In the genomic region with DNA sequence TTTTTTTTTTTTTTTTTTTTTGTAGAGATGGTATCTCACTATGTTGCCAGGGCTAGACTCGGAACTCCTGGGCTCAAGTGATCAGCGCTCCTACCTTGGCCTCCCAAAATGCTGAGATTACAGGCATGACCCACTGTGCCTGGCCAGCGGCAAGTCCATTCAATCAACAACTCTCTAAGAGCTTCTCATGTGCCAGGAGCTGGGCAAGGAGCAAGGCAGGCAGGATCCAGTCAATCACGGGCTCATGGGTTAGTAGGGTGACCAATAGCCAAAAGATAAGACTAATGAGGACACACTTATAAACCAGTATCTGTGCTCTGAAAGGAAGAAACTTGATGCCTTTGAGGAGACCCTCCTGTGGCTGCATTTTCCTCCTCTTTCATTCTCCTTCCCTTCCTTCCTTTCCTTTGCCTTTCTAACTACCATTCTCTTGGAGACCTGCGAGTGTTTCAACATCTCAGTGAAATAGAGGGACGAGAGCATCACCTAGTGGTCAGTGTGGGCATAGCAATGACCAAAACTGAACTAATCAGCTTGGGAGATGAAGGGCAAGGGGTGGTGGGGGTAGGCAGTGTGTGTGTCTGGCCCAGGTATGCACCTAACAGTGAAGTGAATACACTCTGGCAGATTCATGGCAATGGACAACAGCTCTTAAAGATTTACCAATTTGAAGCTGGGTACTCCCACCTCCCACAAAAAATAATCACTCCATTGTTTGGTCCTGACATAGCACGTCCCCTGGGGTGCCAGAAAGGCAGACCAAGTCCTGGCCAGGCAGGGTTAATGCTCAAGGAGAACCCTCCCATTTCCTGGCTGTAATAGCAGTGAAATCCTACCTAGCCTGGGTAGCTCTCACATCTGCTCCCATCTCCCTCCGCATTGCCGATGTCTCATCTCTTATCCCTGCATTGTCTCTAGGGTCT, we compare ENCODE assay signal across 1 cellular context.
A peak's percentile ranks its signal among the peaks of the same experiment; 100 is the strongest.
TF ChIP-seq lines count a peak whose summit lies in the region.

No MANE protein-coding gene starts in this region.

TF ChIP-seq in GM12878, 131 proteins besides CTCF, POLR2A, EP300 and RAD21 (continues in another document):
- TF ChIP-seq POU2F2 (IDR thresholded peaks at IDR 0.05; ENCODE audit: borderline replicate concordance, low read depth, low read length) (0 out of 3 replicates have a peak, but pooled peaks have one; percentile 9), TARDBP (IDR thresholded peaks at IDR 0.05; ENCODE audit: borderline replicate concordance) (no peak), MEF2B (IDR thresholded peaks at IDR 0.05; ENCODE audit: partially characterized antibody, poor library complexity, severe bottlenecking) (no peak), RAD51 (IDR thresholded peaks at IDR 0.05) (no peak), CHD2 (IDR thresholded peaks at IDR 0.05; ENCODE audit: borderline replicate concordance, low read depth, low read length) (no peak), KLF5 (IDR thresholded peaks at IDR 0.05; ENCODE audit: partially characterized antibody) (no peak), ZNF384 (IDR thresholded peaks at IDR 0.05; ENCODE audit: borderline replicate concordance, low read depth, low read length) (no peak; the same call in 1 of the 2 replicates), ZNF24 (IDR thresholded peaks at IDR 0.05) (no peak), BMI1 (IDR thresholded peaks at IDR 0.05; ENCODE audit: borderline replicate concordance) (no peak), BACH1 (IDR thresholded peaks at IDR 0.05; ENCODE audit: borderline replicate concordance) (no peak), SMC3 (IDR thresholded peaks at IDR 0.05; ENCODE audit: borderline replicate concordance, low read length) (peak; percentile 86), HDAC6 (IDR thresholded peaks at IDR 0.05; ENCODE audit: unreplicated experiment) (no peak), SREBF1 (IDR thresholded peaks at IDR 0.05; ENCODE audit: low read length) (no peak), SREBF2 (IDR thresholded peaks at IDR 0.05; ENCODE audit: low read length) (no peak), CHD4 (IDR thresholded peaks at IDR 0.05) (no peak), RB1 (IDR thresholded peaks at IDR 0.05; ENCODE audit: borderline replicate concordance) (peak; percentile 50; the same call in 1 of the 2 replicates), PAX5 (IDR thresholded peaks at IDR 0.05; ENCODE audit: borderline replicate concordance, low read depth, low read length) (no peak), MXI1 (IDR thresholded peaks at IDR 0.05; ENCODE audit: low read depth, low read length) (0 out of 2 replicates have a peak, but pooled peaks have one; percentile 36), NR2F1 (conservative IDR thresholded peaks at IDR 0.05) (no peak), RUNX3 (IDR thresholded peaks at IDR 0.05; ENCODE audit: low read length) (peak; percentile 45; the same call in 1 of the 2 replicates), GABPA (IDR thresholded peaks at IDR 0.05; ENCODE audit: low read depth) (no peak), SMARCA5 (IDR thresholded peaks at IDR 0.05) (peak; percentile 20; the same call in 1 of the 2 replicates), TBL1XR1 (IDR thresholded peaks at IDR 0.05; ENCODE audit: low read depth, low read length) (no peak), ZNF207 (IDR thresholded peaks at IDR 0.05; ENCODE audit: borderline replicate concordance) (no peak), POLR2AphosphoS5 (IDR thresholded peaks at IDR 0.05; ENCODE audit: low read length) (no peak), RELA (IDR thresholded peaks at IDR 0.05; ENCODE audit: borderline replicate concordance, partially characterized antibody) (peak; percentile 57), TAF1 (IDR thresholded peaks at IDR 0.05; ENCODE audit: borderline replicate concordance, low read depth, low read length) (no peak), SUZ12 (IDR thresholded peaks at IDR 0.05; ENCODE audit: unreplicated experiment) (no peak)
- TF ChIP-seq, protein P1, sequence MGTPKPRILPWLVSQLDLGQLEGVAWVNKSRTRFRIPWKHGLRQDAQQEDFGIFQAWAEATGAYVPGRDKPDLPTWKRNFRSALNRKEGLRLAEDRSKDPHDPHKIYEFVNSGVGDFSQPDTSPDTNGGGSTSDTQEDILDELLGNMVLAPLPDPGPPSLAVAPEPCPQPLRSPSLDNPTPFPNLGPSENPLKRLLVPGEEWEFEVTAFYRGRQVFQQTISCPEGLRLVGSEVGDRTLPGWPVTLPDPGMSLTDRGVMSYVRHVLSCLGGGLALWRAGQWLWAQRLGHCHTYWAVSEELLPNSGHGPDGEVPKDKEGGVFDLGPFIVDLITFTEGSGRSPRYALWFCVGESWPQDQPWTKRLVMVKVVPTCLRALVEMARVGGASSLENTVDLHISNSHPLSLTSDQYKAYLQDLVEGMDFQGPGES (IDR thresholded peaks at IDR 0.05): no peak
- TF ChIP-seq, protein P2, sequence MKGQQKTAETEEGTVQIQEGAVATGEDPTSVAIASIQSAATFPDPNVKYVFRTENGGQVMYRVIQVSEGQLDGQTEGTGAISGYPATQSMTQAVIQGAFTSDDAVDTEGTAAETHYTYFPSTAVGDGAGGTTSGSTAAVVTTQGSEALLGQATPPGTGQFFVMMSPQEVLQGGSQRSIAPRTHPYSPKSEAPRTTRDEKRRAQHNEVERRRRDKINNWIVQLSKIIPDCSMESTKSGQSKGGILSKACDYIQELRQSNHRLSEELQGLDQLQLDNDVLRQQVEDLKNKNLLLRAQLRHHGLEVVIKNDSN (IDR thresholded peaks at IDR 0.05; ENCODE audit: borderline replicate concordance, extremely low read length, insufficient read depth, low read depth, low read length): no peak
- TF ChIP-seq, protein P3, sequence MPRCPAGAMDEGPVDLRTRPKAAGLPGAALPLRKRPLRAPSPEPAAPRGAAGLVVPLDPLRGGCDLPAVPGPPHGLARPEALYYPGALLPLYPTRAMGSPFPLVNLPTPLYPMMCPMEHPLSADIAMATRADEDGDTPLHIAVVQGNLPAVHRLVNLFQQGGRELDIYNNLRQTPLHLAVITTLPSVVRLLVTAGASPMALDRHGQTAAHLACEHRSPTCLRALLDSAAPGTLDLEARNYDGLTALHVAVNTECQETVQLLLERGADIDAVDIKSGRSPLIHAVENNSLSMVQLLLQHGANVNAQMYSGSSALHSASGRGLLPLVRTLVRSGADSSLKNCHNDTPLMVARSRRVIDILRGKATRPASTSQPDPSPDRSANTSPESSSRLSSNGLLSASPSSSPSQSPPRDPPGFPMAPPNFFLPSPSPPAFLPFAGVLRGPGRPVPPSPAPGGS (IDR thresholded peaks at IDR 0.05; ENCODE audit: borderline replicate concordance, insufficient read depth, low read depth, low read length, poor library complexity, severe bottlenecking): no peak
- TF ChIP-seq, protein P4, sequence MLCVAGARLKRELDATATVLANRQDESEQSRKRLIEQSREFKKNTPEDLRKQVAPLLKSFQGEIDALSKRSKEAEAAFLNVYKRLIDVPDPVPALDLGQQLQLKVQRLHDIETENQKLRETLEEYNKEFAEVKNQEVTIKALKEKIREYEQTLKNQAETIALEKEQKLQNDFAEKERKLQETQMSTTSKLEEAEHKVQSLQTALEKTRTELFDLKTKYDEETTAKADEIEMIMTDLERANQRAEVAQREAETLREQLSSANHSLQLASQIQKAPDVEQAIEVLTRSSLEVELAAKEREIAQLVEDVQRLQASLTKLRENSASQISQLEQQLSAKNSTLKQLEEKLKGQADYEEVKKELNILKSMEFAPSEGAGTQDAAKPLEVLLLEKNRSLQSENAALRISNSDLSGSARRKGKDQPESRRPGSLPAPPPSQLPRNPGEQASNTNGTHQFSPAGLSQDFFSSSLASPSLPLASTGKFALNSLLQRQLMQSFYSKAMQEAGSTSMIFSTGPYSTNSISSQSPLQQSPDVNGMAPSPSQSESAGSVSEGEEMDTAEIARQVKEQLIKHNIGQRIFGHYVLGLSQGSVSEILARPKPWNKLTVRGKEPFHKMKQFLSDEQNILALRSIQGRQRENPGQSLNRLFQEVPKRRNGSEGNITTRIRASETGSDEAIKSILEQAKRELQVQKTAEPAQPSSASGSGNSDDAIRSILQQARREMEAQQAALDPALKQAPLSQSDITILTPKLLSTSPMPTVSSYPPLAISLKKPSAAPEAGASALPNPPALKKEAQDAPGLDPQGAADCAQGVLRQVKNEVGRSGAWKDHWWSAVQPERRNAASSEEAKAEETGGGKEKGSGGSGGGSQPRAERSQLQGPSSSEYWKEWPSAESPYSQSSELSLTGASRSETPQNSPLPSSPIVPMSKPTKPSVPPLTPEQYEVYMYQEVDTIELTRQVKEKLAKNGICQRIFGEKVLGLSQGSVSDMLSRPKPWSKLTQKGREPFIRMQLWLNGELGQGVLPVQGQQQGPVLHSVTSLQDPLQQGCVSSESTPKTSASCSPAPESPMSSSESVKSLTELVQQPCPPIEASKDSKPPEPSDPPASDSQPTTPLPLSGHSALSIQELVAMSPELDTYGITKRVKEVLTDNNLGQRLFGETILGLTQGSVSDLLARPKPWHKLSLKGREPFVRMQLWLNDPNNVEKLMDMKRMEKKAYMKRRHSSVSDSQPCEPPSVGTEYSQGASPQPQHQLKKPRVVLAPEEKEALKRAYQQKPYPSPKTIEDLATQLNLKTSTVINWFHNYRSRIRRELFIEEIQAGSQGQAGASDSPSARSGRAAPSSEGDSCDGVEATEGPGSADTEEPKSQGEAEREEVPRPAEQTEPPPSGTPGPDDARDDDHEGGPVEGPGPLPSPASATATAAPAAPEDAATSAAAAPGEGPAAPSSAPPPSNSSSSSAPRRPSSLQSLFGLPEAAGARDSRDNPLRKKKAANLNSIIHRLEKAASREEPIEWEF (IDR thresholded peaks at IDR 0.05; ENCODE audit: insufficient replicate concordance, low read depth, low read length): no peak
- TF ChIP-seq, protein P5, sequence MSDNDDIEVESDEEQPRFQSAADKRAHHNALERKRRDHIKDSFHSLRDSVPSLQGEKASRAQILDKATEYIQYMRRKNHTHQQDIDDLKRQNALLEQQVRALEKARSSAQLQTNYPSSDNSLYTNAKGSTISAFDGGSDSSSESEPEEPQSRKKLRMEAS (IDR thresholded peaks at IDR 0.05; ENCODE audit: low read depth, low read length): no peak
- TF ChIP-seq, protein P6, sequence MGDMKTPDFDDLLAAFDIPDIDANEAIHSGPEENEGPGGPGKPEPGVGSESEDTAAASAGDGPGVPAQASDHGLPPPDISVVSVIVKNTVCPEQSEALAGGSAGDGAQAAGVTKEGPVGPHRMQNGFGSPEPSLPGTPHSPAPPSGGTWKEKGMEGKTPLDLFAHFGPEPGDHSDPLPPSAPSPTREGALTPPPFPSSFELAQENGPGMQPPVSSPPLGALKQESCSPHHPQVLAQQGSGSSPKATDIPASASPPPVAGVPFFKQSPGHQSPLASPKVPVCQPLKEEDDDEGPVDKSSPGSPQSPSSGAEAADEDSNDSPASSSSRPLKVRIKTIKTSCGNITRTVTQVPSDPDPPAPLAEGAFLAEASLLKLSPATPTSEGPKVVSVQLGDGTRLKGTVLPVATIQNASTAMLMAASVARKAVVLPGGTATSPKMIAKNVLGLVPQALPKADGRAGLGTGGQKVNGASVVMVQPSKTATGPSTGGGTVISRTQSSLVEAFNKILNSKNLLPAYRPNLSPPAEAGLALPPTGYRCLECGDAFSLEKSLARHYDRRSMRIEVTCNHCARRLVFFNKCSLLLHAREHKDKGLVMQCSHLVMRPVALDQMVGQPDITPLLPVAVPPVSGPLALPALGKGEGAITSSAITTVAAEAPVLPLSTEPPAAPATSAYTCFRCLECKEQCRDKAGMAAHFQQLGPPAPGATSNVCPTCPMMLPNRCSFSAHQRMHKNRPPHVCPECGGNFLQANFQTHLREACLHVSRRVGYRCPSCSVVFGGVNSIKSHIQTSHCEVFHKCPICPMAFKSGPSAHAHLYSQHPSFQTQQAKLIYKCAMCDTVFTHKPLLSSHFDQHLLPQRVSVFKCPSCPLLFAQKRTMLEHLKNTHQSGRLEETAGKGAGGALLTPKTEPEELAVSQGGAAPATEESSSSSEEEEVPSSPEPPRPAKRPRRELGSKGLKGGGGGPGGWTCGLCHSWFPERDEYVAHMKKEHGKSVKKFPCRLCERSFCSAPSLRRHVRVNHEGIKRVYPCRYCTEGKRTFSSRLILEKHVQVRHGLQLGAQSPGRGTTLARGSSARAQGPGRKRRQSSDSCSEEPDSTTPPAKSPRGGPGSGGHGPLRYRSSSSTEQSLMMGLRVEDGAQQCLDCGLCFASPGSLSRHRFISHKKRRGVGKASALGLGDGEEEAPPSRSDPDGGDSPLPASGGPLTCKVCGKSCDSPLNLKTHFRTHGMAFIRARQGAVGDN (IDR thresholded peaks at IDR 0.05): no peak
- TF ChIP-seq, protein P7, sequence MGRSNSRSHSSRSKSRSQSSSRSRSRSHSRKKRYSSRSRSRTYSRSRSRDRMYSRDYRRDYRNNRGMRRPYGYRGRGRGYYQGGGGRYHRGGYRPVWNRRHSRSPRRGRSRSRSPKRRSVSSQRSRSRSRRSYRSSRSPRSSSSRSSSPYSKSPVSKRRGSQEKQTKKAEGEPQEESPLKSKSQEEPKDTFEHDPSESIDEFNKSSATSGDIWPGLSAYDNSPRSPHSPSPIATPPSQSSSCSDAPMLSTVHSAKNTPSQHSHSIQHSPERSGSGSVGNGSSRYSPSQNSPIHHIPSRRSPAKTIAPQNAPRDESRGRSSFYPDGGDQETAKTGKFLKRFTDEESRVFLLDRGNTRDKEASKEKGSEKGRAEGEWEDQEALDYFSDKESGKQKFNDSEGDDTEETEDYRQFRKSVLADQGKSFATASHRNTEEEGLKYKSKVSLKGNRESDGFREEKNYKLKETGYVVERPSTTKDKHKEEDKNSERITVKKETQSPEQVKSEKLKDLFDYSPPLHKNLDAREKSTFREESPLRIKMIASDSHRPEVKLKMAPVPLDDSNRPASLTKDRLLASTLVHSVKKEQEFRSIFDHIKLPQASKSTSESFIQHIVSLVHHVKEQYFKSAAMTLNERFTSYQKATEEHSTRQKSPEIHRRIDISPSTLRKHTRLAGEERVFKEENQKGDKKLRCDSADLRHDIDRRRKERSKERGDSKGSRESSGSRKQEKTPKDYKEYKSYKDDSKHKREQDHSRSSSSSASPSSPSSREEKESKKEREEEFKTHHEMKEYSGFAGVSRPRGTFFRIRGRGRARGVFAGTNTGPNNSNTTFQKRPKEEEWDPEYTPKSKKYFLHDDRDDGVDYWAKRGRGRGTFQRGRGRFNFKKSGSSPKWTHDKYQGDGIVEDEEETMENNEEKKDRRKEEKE (IDR thresholded peaks at IDR 0.05): no peak
- TF ChIP-seq, protein P8, sequence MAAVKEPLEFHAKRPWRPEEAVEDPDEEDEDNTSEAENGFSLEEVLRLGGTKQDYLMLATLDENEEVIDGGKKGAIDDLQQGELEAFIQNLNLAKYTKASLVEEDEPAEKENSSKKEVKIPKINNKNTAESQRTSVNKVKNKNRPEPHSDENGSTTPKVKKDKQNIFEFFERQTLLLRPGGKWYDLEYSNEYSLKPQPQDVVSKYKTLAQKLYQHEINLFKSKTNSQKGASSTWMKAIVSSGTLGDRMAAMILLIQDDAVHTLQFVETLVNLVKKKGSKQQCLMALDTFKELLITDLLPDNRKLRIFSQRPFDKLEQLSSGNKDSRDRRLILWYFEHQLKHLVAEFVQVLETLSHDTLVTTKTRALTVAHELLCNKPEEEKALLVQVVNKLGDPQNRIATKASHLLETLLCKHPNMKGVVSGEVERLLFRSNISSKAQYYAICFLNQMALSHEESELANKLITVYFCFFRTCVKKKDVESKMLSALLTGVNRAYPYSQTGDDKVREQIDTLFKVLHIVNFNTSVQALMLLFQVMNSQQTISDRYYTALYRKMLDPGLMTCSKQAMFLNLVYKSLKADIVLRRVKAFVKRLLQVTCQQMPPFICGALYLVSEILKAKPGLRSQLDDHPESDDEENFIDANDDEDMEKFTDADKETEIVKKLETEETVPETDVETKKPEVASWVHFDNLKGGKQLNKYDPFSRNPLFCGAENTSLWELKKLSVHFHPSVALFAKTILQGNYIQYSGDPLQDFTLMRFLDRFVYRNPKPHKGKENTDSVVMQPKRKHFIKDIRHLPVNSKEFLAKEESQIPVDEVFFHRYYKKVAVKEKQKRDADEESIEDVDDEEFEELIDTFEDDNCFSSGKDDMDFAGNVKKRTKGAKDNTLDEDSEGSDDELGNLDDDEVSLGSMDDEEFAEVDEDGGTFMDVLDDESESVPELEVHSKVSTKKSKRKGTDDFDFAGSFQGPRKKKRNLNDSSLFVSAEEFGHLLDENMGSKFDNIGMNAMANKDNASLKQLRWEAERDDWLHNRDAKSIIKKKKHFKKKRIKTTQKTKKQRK (IDR thresholded peaks at IDR 0.05; ENCODE audit: low read depth, low read length): no peak
